Comparison of ENCODE assay signal across 7 cellular contexts in the genomic region with DNA sequence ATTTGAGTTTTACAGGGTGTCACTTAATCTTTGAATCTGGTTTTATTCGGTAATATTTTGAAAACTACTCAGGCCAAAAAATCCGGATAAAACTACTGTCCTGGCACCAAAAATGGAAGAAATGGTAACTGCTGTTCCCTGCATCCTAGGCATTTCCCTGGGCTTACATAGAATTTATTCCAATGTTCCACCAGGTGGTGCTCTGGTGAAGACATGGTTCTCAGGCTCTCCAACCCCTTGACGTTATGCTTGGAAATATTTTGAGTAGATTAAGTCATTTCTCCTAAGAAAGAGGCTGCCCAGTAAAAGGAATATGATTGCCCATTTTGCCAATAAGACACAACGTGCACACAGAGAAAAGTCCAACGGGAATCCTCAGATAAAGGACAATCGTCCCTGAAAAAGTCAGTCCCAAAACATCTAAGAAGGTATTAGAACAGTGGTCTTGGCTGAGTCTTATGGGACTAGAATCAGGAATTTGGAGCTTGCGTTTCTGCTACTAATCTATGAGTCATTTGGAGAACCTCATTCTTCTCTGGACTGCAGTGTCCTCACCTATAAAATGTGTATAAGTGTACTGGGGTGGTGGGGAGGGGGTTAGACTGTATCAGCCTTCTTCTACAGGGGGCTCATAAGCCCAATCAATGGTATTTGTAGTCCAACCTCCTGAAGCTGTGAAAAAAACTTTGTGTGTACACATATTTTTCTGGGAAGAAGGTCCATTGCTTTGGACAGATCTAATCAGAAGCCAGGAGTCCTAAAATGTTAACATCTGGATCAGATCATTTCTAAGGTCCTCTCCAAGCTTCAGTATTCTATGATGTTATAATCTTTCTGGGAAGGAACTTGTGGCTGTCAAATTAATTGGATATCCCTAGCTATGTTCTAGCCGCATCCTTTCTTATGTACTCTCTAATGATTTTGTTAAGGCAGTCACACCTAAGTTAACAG.
DNase-seq lines count a peak whose midpoint lies in the region; ATAC-seq and TF ChIP-seq lines count a peak whose summit lies in the region.

No MANE protein-coding gene starts in this region.

- no peaks in the 10 kb centered on the region for H3K36me3 ChIP-seq in adipocyte (ENCODE audit: control insufficient read depth, insufficient read depth, low read length, severe bottlenecking)
- H3K36me3 ChIP-seq in iPS DF 6.9 (ENCODE audit: control insufficient read depth, insufficient read depth, low read length), result no peaks in the 10 kb centered on the region
- H3K36me3 ChIP-seq in thoracic aorta, result no peaks in the 10 kb centered on the region

- H3K4me3 ChIP-seq in adipocyte (ENCODE audit: low read length) (no peak overlapping the region), iPS DF 6.9 (ENCODE audit: low read length) (no peak overlapping the region), thoracic aorta (no peak overlapping the region)

- H3K27ac ChIP-seq in iPS DF 6.9 (ENCODE audit: low read length) (no peak overlapping the region), thoracic aorta (no peak overlapping the region)

- H3K27me3 ChIP-seq in adipocyte (replicated peaks; ENCODE audit: control insufficient read depth, insufficient read depth, low read length), result peaks cover 8% of the 10 kb centered on the region
- H3K27me3 ChIP-seq in iPS DF 6.9 (ENCODE audit: control insufficient read depth, insufficient read depth, low read length), result no peaks in the 10 kb centered on the region
- no peaks in the 10 kb centered on the region for H3K27me3 ChIP-seq in thoracic aorta (replicated peaks; ENCODE audit: insufficient read depth)

- WGBS in iPS DF 6.9 (ENCODE audit: insufficient coverage, insufficient read length), result no CpG with 5 or more reads among the region's 8 CpGs

- H3K9ac ChIP-seq in adipocyte (ENCODE audit: low read length), result no peak overlapping the region

- H3K4me1 ChIP-seq in adipocyte (ENCODE audit: control insufficient read depth, insufficient read depth, low read length) (peaks cover 27% of the 10 kb centered on the region), iPS DF 6.9 (ENCODE audit: control insufficient read depth, insufficient read depth, low read length) (no peaks in the 10 kb centered on the region), thoracic aorta (ENCODE audit: control insufficient read depth in 1 of 2, low read depth in 2 of 2) (peaks cover 0 to 8% of the 10 kb centered on the region in 2 donors)

- H3K9me3 ChIP-seq in adipocyte (ENCODE audit: control insufficient read depth, low read length) (no peaks in the 10 kb centered on the region), iPS DF 6.9 (ENCODE audit: control insufficient read depth, insufficient read depth, low read length) (no peaks in the 10 kb centered on the region), thoracic aorta (no peaks in the 10 kb centered on the region)

- DNase-seq in NCI-H1092 (lab: John Stamatoyannopoulos, UW) (peak; percentile 6), adipocyte (ENCODE audit: low read depth) (peak; percentile 62), iPS DF 6.9 (ENCODE audit: low read depth, low spot score) (peak; percentile 43), thoracic aorta (ENCODE audit: low spot score) (no peak), cortex of kidney (lab: John Stamatoyannopoulos, UW) (no peak)
- no peak for DNase-seq in stimulated activated CD4-positive, alpha-beta T cell treated with anti-CD3 and anti-CD28 coated beads, Interleukin-4, amount 100 ng/mL, for 24 hours

- peak; percentile 61 for TF ChIP-seq CTCF in thoracic aorta (IDR thresholded peaks at IDR 0.05)

- ATAC-seq in GM18511 (IDR thresholded peaks at IDR 0.05; ENCODE audit: unreplicated experiment) (peak; percentile 55), thoracic aorta (ENCODE audit: insufficient number of reproducible peaks, low FRiP score, low read depth) (peak; percentile 91)

Comparison
In these comparisons a context has a peak if more than half of its experiments do, and no peak if none do; other contexts are left out.
1. DNase-seq: peak in NCI-H1092 (single experiment), adipocyte (single experiment) and iPS DF 6.9 (single experiment); none in thoracic aorta (single experiment), stimulated activated CD4-positive, alpha-beta T cell treated with anti-CD3 and anti-CD28 coated beads, Interleukin-4, amount 100 ng/mL, for 24 hours (single experiment) and cortex of kidney (single experiment).